Comparison of ENCODE assay signal across 1 cellular context in the genomic region with DNA sequence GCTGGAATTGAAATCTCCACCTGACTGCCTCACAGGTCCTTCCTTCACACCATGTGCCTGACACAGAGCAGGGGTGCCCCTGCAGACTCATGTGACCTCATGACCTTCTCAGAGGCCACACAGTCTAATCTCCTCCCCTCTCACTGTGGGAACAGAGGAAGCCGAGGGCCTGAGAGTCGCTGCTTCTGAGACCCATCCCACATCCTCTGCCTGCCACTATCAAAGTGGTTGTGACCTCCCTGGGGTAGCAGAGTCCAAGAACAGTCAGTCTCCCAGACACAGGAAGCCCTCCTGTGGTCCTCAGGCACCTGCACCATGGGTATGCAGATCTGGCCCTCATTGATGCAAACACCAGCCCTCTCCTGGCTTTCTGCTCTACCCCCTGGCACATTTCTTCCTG.
A peak's percentile ranks its signal among the peaks of the same experiment; 100 is the strongest.
TF ChIP-seq lines count a peak whose summit lies in the region.

No MANE protein-coding gene starts in this region.

TF ChIP-seq in HEK293, 187 proteins besides CTCF, POLR2A, EP300 and RAD21 (continued from another document):
- TF ChIP-seq, protein P1, sequence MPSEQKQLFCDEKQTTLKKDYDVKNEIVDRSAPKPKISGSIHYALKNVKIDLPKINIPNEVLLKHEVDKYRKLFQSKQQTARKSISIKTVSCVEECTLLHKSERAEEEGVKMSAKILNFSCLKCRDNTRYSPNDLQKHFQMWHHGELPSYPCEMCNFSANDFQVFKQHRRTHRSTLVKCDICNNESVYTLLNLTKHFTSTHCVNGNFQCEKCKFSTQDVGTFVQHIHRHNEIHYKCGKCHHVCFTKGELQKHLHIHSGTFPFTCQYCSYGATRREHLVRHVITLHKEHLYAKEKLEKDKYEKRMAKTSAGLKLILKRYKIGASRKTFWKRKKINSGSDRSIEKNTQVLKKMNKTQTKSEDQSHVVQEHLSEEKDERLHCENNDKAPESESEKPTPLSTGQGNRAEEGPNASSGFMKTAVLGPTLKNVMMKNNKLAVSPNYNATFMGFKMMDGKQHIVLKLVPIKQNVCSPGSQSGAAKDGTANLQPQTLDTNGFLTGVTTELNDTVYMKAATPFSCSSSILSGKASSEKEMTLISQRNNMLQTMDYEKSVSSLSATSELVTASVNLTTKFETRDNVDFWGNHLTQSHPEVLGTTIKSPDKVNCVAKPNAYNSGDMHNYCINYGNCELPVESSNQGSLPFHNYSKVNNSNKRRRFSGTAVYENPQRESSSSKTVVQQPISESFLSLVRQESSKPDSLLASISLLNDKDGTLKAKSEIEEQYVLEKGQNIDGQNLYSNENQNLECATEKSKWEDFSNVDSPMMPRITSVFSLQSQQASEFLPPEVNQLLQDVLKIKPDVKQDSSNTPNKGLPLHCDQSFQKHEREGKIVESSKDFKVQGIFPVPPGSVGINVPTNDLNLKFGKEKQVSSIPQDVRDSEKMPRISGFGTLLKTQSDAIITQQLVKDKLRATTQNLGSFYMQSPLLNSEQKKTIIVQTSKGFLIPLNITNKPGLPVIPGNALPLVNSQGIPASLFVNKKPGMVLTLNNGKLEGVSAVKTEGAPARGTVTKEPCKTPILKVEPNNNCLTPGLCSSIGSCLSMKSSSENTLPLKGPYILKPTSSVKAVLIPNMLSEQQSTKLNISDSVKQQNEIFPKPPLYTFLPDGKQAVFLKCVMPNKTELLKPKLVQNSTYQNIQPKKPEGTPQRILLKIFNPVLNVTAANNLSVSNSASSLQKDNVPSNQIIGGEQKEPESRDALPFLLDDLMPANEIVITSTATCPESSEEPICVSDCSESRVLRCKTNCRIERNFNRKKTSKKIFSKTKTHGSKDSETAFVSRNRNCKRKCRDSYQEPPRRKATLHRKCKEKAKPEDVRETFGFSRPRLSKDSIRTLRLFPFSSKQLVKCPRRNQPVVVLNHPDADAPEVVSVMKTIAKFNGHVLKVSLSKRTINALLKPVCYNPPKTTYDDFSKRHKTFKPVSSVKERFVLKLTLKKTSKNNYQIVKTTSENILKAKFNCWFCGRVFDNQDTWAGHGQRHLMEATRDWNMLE (tag by site-specific recombination; conservative IDR thresholded peaks at IDR 0.05; ENCODE audit: low read depth) = no peak
- TF ChIP-seq TCF7L2 (IDR thresholded peaks at IDR 0.05; ENCODE audit: borderline replicate concordance, low read depth, low read length) = no peak
- no peak for TF ChIP-seq YY1 (tag by site-specific recombination; IDR thresholded peaks at IDR 0.05)
- TF ChIP-seq MZF1 (tag by site-specific recombination; IDR thresholded peaks at IDR 0.05; ENCODE audit: borderline replicate concordance) = no peak
- TF ChIP-seq ZIC2 (tag by site-specific recombination; IDR thresholded peaks at IDR 0.05) = peak; percentile 66
- TF ChIP-seq GLIS1 (tag by site-specific recombination; IDR thresholded peaks at IDR 0.05) = peak; percentile 33; the same call in 1 of the 2 replicates
- no peak for TF ChIP-seq ZNF292 (tag by site-specific recombination; IDR thresholded peaks at IDR 0.05; ENCODE audit: borderline replicate concordance, low read depth)
